Comparison of ENCODE assay signal across 1 cellular context in the genomic region with DNA sequence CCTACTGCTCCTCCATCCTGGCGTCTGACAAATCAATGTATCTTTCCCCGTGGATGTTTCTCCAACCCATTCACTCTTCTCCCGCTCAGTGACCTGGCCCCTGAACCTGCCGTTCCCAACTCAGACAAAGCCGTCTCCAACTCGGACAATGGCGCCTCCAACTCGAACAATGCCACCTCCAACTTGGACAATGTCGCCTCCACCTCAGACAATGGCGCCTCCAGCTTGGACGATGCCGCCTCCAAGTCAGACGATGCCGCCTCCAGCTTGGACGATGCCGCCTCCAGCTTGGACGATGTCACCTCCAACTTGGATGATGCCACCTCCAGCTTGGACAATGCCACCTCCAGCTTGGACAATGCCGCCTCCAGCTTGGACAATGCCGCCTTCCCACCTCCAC.
TF ChIP-seq lines count a peak whose summit lies in the region.

No MANE protein-coding gene starts in this region.

TF ChIP-seq in HepG2, 621 proteins besides CTCF, POLR2A, EP300 and RAD21:
- TF ChIP-seq FOXJ3 (CRISPR knock-in tag; IDR thresholded peaks at IDR 0.05; ENCODE audit: borderline replicate concordance): no peak
- TF ChIP-seq SP5 (CRISPR knock-in tag; IDR thresholded peaks at IDR 0.05; ENCODE audit: borderline replicate concordance, low read depth): no peak
- no peak for TF ChIP-seq ZNF83 (CRISPR knock-in tag; IDR thresholded peaks at IDR 0.05; ENCODE audit: borderline replicate concordance)
- no peak for TF ChIP-seq RAD51 (IDR thresholded peaks at IDR 0.05; ENCODE audit: borderline replicate concordance)
- no peak for TF ChIP-seq FLYWCH1 (CRISPR knock-in tag; IDR thresholded peaks at IDR 0.05)
- TF ChIP-seq SIX1 (CRISPR knock-in tag; IDR thresholded peaks at IDR 0.05; ENCODE audit: borderline replicate concordance): no peak
- TF ChIP-seq, protein P1, sequence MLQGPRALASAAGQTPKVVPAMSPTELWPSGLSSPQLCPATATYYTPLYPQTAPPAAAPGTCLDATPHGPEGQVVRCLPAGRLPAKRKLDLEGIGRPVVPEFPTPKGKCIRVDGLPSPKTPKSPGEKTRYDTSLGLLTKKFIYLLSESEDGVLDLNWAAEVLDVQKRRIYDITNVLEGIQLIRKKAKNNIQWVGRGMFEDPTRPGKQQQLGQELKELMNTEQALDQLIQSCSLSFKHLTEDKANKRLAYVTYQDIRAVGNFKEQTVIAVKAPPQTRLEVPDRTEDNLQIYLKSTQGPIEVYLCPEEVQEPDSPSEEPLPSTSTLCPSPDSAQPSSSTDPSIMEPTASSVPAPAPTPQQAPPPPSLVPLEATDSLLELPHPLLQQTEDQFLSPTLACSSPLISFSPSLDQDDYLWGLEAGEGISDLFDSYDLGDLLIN (CRISPR knock-in tag; IDR thresholded peaks at IDR 0.05; ENCODE audit: borderline replicate concordance): no peak
- TF ChIP-seq ZIK1 (CRISPR knock-in tag; IDR thresholded peaks at IDR 0.05; ENCODE audit: borderline replicate concordance, low read depth): no peak
- TF ChIP-seq, protein P2, sequence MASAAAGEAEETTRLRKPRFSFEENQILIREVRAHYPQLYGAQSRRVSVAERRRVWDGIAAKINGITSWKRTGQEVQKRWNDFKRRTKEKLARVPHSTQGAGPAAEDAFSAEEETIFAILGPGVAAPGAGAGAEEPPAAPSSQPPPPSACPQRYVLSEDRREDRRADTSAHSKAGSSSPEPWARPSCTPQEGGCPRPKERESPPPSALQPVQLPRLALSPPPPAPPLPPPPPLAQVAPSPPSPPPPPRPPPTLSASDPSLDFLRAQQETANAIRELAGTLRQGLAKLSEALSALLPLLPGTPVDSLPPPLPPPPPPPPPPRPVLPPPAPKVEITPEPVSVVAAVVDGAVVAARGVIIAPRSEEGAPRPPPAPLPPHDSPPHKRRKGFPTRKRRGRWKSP (CRISPR knock-in tag; IDR thresholded peaks at IDR 0.05): no peak
- TF ChIP-seq, protein P3, sequence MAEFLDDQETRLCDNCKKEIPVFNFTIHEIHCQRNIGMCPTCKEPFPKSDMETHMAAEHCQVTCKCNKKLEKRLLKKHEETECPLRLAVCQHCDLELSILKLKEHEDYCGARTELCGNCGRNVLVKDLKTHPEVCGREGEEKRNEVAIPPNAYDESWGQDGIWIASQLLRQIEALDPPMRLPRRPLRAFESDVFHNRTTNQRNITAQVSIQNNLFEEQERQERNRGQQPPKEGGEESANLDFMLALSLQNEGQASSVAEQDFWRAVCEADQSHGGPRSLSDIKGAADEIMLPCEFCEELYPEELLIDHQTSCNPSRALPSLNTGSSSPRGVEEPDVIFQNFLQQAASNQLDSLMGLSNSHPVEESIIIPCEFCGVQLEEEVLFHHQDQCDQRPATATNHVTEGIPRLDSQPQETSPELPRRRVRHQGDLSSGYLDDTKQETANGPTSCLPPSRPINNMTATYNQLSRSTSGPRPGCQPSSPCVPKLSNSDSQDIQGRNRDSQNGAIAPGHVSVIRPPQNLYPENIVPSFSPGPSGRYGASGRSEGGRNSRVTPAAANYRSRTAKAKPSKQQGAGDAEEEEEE (CRISPR knock-in tag; IDR thresholded peaks at IDR 0.05; ENCODE audit: borderline replicate concordance): no peak
- TF ChIP-seq ZNF720 (CRISPR knock-in tag; IDR thresholded peaks at IDR 0.05): no peak
- no peak for TF ChIP-seq CREM (IDR thresholded peaks at IDR 0.05)
- no peak for TF ChIP-seq CREM (CRISPR knock-in tag; IDR thresholded peaks at IDR 0.05)
- TF ChIP-seq ZNF75D (CRISPR knock-in tag; IDR thresholded peaks at IDR 0.05; ENCODE audit: borderline replicate concordance): no peak
- TF ChIP-seq, protein P4, sequence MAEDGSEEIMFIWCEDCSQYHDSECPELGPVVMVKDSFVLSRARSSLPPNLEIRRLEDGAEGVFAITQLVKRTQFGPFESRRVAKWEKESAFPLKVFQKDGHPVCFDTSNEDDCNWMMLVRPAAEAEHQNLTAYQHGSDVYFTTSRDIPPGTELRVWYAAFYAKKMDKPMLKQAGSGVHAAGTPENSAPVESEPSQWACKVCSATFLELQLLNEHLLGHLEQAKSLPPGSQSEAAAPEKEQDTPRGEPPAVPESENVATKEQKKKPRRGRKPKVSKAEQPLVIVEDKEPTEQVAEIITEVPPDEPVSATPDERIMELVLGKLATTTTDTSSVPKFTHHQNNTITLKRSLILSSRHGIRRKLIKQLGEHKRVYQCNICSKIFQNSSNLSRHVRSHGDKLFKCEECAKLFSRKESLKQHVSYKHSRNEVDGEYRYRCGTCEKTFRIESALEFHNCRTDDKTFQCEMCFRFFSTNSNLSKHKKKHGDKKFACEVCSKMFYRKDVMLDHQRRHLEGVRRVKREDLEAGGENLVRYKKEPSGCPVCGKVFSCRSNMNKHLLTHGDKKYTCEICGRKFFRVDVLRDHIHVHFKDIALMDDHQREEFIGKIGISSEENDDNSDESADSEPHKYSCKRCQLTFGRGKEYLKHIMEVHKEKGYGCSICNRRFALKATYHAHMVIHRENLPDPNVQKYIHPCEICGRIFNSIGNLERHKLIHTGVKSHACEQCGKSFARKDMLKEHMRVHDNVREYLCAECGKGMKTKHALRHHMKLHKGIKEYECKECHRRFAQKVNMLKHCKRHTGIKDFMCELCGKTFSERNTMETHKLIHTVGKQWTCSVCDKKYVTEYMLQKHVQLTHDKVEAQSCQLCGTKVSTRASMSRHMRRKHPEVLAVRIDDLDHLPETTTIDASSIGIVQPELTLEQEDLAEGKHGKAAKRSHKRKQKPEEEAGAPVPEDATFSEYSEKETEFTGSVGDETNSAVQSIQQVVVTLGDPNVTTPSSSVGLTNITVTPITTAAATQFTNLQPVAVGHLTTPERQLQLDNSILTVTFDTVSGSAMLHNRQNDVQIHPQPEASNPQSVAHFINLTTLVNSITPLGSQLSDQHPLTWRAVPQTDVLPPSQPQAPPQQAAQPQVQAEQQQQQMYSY (CRISPR knock-in tag; IDR thresholded peaks at IDR 0.05): no peak
- TF ChIP-seq ZFP36L2 (CRISPR knock-in tag; IDR thresholded peaks at IDR 0.05): no peak
